ENCODE assay signal across 9 cellular contexts in the genomic region with DNA sequence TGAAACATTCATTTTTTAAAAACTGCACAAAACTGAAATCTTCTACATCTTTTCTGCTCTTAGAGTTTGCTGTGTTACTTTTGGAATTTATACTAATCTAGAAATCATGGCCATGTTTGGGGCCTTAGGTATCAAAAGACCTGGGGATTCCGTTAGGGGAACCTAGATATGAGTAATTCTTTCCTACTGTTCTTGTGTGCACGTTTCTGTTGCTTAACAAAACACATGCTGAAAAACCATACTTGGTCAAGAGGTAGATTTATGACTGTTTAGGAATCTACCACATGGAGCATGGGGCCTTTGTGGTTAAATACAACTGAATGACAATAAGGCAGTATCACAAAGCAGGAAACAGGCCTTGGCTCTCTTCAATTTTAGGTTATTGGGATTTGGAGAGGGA.
A peak's percentile ranks its signal among the peaks of the same experiment; 100 is the strongest.
DNase-seq lines count a peak whose midpoint lies in the region; ATAC-seq and TF ChIP-seq lines count a peak whose summit lies in the region.
"Had no signal": no experiment of that assay in that cellular context is flagged by ENCODE, and none has a peak within 500 bp of the region (broad histone marks: within the 10 kb centered on the region; RNA-seq: fewer than 3 reads in every experiment).

No MANE protein-coding gene starts in this region.

- H3K9me3 Mint-ChIP-seq in activated CD8-positive, alpha-beta memory T cell treated with anti-CD3 and anti-CD28 coated beads, Interleukin-2, amount 10 ng/mL, durations not matched to agents 7 days and 5 days (ENCODE audit: low read depth), result peaks cover 3% of the 10 kb centered on the region
- no peaks in the 10 kb centered on the region for H3K9me3 Mint-ChIP-seq in stimulated activated effector memory CD8-positive, alpha-beta T cell treated with anti-CD3 and anti-CD28 coated beads, Interleukin-12 subunit alpha, Interleukin-12 subunit beta, amount 100 ng/mL, for 72 hours

- H3K4me3 ChIP-seq in PC-9 (no peak overlapping the region), adrenal gland (no peak overlapping the region)
- H3K4me3 ChIP-seq: body of pancreas had no signal

- WGBS in adrenal gland, 4 donors, result 48 to 65% (median 50%) methylated on average over 2 of the region's 2 CpGs

- CTCF ChIA-PET in activated CD8-positive, alpha-beta memory T cell treated with anti-CD3 and anti-CD28 coated beads, Interleukin-2, amount 10 ng/mL, durations not matched to agents 7 days and 5 days (lab: Charles Lee), result no interaction called here
- CTCF ChIA-PET in PC-9 (lab: Charles Lee), result no interaction called here

- 0 out of 2 replicates have a peak, but pooled peaks cover 4% of the 10 kb centered on the region for H3K9me2 ChIP-seq in PC-9 (ENCODE audit: insufficient read depth)

- H3K27ac Mint-ChIP-seq in activated CD8-positive, alpha-beta memory T cell treated with anti-CD3 and anti-CD28 coated beads, Interleukin-2, amount 10 ng/mL, durations not matched to agents 7 days and 5 days, result no peak overlapping the region
- peak overlapping the region; percentile 32 for H3K27ac Mint-ChIP-seq in stimulated activated effector memory CD8-positive, alpha-beta T cell treated with anti-CD3 and anti-CD28 coated beads, Interleukin-12 subunit alpha, Interleukin-12 subunit beta, amount 100 ng/mL, for 72 hours

- intact Hi-C loops in PC-9 (cut with micrococcal nuclease; ENCODE audit: unreplicated experiment), result no loop called here
- intact Hi-C loops in adrenal gland (cut with DNase I), result no loop called here

- no peak overlapping the region for H3K27ac ChIP-seq in PC-9
- H3K27ac ChIP-seq in adrenal gland, result no peak overlapping the region
- H3K27ac ChIP-seq: body of pancreas had no signal

- H4K20me1 ChIP-seq in PC-9 (ENCODE audit: insufficient read depth), result no peaks in the 10 kb centered on the region

- H2AFZ ChIP-seq in PC-9, result 0 out of 2 replicates have a peak overlapping the region, but pooled peaks have one; percentile 16

- ATAC-seq in activated CD8-positive, alpha-beta memory T cell treated with anti-CD3 and anti-CD28 coated beads, Interleukin-2, amount 10 ng/mL, durations not matched to agents 7 days and 5 days, result peak; percentile 60
- peak; percentile 91 for ATAC-seq in HG02884 (IDR thresholded peaks at IDR 0.05; ENCODE audit: unreplicated experiment)
- peak; percentile 94 for ATAC-seq in stimulated activated effector memory CD8-positive, alpha-beta T cell treated with anti-CD3 and anti-CD28 coated beads, Interleukin-12 subunit alpha, Interleukin-12 subunit beta, amount 100 ng/mL, for 72 hours
- ATAC-seq: body of pancreas had no signal

- H3K36me3 ChIP-seq in PC-9 (ENCODE audit: low read depth) (no peaks in the 10 kb centered on the region), adrenal gland (replicated peaks in 1 of 2) (no peaks in the 10 kb centered on the region)

- H3K9me3 ChIP-seq in PC-9 (ENCODE audit: insufficient read depth, low read depth) (no peaks in the 10 kb centered on the region), adrenal gland (replicated peaks in 1 of 3) (no peaks in the 10 kb centered on the region)
- H3K9me3 ChIP-seq: body of pancreas had no signal

- H3K4me1 ChIP-seq in PC-9 (replicated peaks; ENCODE audit: insufficient read depth) (no peaks in the 10 kb centered on the region), adrenal gland (replicated peaks in 1 of 2) (peaks cover 3 to 14% of the 10 kb centered on the region in 2 donors)
- H3K4me1 ChIP-seq: body of pancreas had no signal

- H3F3A ChIP-seq in PC-9 (ENCODE audit: insufficient read depth, low read depth), result no peaks in the 10 kb centered on the region

- peaks cover 11% of the 10 kb centered on the region for H3K4me1 Mint-ChIP-seq in activated CD8-positive, alpha-beta memory T cell treated with anti-CD3 and anti-CD28 coated beads, Interleukin-2, amount 10 ng/mL, durations not matched to agents 7 days and 5 days
- H3K4me1 Mint-ChIP-seq in stimulated activated effector memory CD8-positive, alpha-beta T cell treated with anti-CD3 and anti-CD28 coated beads, Interleukin-12 subunit alpha, Interleukin-12 subunit beta, amount 100 ng/mL, for 72 hours, result no peaks in the 10 kb centered on the region

- H3K27me3 ChIP-seq in PC-9 (ENCODE audit: insufficient read depth, low read depth), result no peaks in the 10 kb centered on the region
- H3K27me3 ChIP-seq in adrenal gland, result no peaks in the 10 kb centered on the region
- H3K27me3 ChIP-seq: body of pancreas had no signal

- POLR2A ChIA-PET in PC-9 (lab: Charles Lee; ENCODE audit: unreplicated experiment), result no interaction called here

- no peaks in the 10 kb centered on the region for H3K36me3 Mint-ChIP-seq in activated CD8-positive, alpha-beta memory T cell treated with anti-CD3 and anti-CD28 coated beads, Interleukin-2, amount 10 ng/mL, durations not matched to agents 7 days and 5 days
- H3K36me3 Mint-ChIP-seq in stimulated activated effector memory CD8-positive, alpha-beta T cell treated with anti-CD3 and anti-CD28 coated beads, Interleukin-12 subunit alpha, Interleukin-12 subunit beta, amount 100 ng/mL, for 72 hours, result peaks cover 6% of the 10 kb centered on the region

- TF ChIP-seq CTCF in PC-9 (conservative IDR thresholded peaks at IDR 0.05) (no peak), adrenal gland (IDR thresholded peaks at IDR 0.05) (no peak)

- no TSS peak for BruUV-seq in PC-9 (replicated peaks; lab: Mats Ljungman, UMichigan)

- no peaks in the 10 kb centered on the region for H3K79me2 ChIP-seq in PC-9 (ENCODE audit: low read depth)

- no peak overlapping the region for H3K4me3 Mint-ChIP-seq in activated CD8-positive, alpha-beta memory T cell treated with anti-CD3 and anti-CD28 coated beads, Interleukin-2, amount 10 ng/mL, durations not matched to agents 7 days and 5 days
- no peak overlapping the region for H3K4me3 Mint-ChIP-seq in stimulated activated effector memory CD8-positive, alpha-beta T cell treated with anti-CD3 and anti-CD28 coated beads, Interleukin-12 subunit alpha, Interleukin-12 subunit beta, amount 100 ng/mL, for 72 hours

- TF ChIP-seq POLR2A in adrenal gland (IDR thresholded peaks at IDR 0.05), result no peak

- DNase-seq in activated CD8-positive, alpha-beta memory T cell treated with anti-CD3 and anti-CD28 coated beads, Interleukin-2, amount 10 ng/mL, durations not matched to agents 7 days and 5 days, result no peak
- DNase-seq in activated CD8-positive, alpha-beta memory T cell treated with anti-CD3 and anti-CD28 coated beads, Interleukin-2, amount 50 U/mL, for 4 hours, result no peak
- no peak for DNase-seq in PC-9
- DNase-seq in stimulated activated effector memory CD8-positive, alpha-beta T cell treated with anti-CD3 and anti-CD28 coated beads, Interleukin-12 subunit alpha, Interleukin-12 subunit beta, amount 100 ng/mL, for 72 hours (ENCODE audit: low spot score in 2 of 2), result no peak
- no peak for DNase-seq in HPDE6-E6E7 (ENCODE audit: extremely low spot score)
- no peak for DNase-seq in adrenal gland
- no peak for DNase-seq in AML-193 (lab: John Stamatoyannopoulos, UW)
- DNase-seq: body of pancreas had no signal

- no peaks in the 10 kb centered on the region for H3K27me3 Mint-ChIP-seq in activated CD8-positive, alpha-beta memory T cell treated with anti-CD3 and anti-CD28 coated beads, Interleukin-2, amount 10 ng/mL, durations not matched to agents 7 days and 5 days

- H3K4me2 ChIP-seq in PC-9, result no peak overlapping the region
